In genomic region chr19:11480927-11481776, GRCh38 we compare ENCODE assay signal across 8 cellular contexts. TPM values are rescaled to one million over a fixed set of nuclear protein-coding genes. Genes with fewer than 3 reads are reported as not detected.
A peak's percentile ranks its signal among the peaks of the same experiment; 100 is the strongest.
DNase-seq lines count a peak whose midpoint lies in the region; ATAC-seq and TF ChIP-seq lines count a peak whose summit lies in the region.

Gene ELAVL3, minus strand, starts transcription at chr19:11481046. Its CDS starts 438 bp downstream, at chr19:11480608.

- H3K23ac ChIP-seq in H9 (ENCODE audit: insufficient read length, low read depth, low read length), result no peak within 1 kb of the TSS

- H3K9ac ChIP-seq in BLaER1, result no peak within 1 kb of the TSS
- H3K9ac ChIP-seq in H9 (ENCODE audit: extremely low read depth, insufficient read length, low read length), result no peak within 1 kb of the TSS

- no peak within 1 kb of the TSS for H2BK20ac ChIP-seq in H9 (ENCODE audit: low read depth, low read length, poor library complexity, severe bottlenecking)

- H3K27ac ChIP-seq in BLaER1 (no peak within 1 kb of the TSS), H9 (ENCODE audit: insufficient read length, low read depth, low read length) (no peak within 1 kb of the TSS), tibial nerve (no peak within 1 kb of the TSS), ascending aorta (no peak within 1 kb of the TSS)

- H4K20me1 ChIP-seq in BLaER1 (0 out of 2 replicates have a peak, but pooled peaks cover 12% of the 10 kb centered on the region), H9 (ENCODE audit: control insufficient read depth, insufficient read depth, insufficient read length) (no peaks in the 10 kb centered on the region)

- H3K27ac Mint-ChIP-seq in H9, result no peak within 1 kb of the TSS; a peak in 1 of 7 replicates
- no peak within 1 kb of the TSS for H3K27ac Mint-ChIP-seq in activated B cell treated with CpG ODN at 0.5 μM for 24 hours

- no peak for TF ChIP-seq POLR2A in tibial nerve (IDR thresholded peaks at IDR 0.05)

- H3K79me1 ChIP-seq in H9 (ENCODE audit: insufficient read depth, low read depth, low read length, poor library complexity, severe bottlenecking), result no peaks in the 10 kb centered on the region

- DNase-seq in H9 (peak; percentile 67), activated B cell treated with CpG ODN at 0.5 μM for 24 hours (no peak), medulla oblongata (ENCODE audit: extremely low spot score) (peak; percentile 76), tibial nerve (ENCODE audit: low spot score in 2 of 2) (no peak), ascending aorta (ENCODE audit: low spot score in 2 of 2) (no peak)

- ATAC-seq in activated B cell treated with CpG ODN at 0.5 μM for 24 hours (ENCODE audit: low read depth) (no peak), GM18867 (IDR thresholded peaks at IDR 0.05; ENCODE audit: unreplicated experiment) (no peak), HG03469 (IDR thresholded peaks at IDR 0.05; ENCODE audit: unreplicated experiment) (no peak)

- H3K79me2 ChIP-seq in H9 (ENCODE audit: insufficient read depth, low read length), result no peaks in the 10 kb centered on the region

- no peak within 1 kb of the TSS for H3K18ac ChIP-seq in H9 (ENCODE audit: insufficient read length, low read depth, low read length)

- peaks cover 7% of the 10 kb centered on the region for H3K23me2 ChIP-seq in H9 (ENCODE audit: insufficient read length, low read depth, low read length, poor library complexity, severe bottlenecking)

- intact Hi-C loops in activated B cell treated with CpG ODN at 0.5 μM for 24 hours (cut with micrococcal nuclease), result loop anchor here (5.0 kb wide), 2 partner anchors 344 to 444 kb away; no protein-coding TSS in a partner anchor
- intact Hi-C loops in ascending aorta (cut with DNase I), result no loop called here

- H3K4me1 Mint-ChIP-seq in H9 (peaks cover 4 to 18% of the 10 kb centered on the region in 2 experiments; a peak in 3 of 4 replicates), activated B cell treated with CpG ODN at 0.5 μM for 24 hours (peaks cover 30% of the 10 kb centered on the region)

- POLR2A ChIA-PET in activated B cell treated with CpG ODN at 0.5 μM for 24 hours (lab: Charles Lee), result interaction anchor here (0.9 to 2.8 kb wide), 2 partner anchors 60 to 106 kb away, joined by 3 to 21 read pairs; partner anchors contain the start of gene SWSAP1

- H2BK15ac ChIP-seq in H9 (ENCODE audit: low read depth, low read length), result no peak within 1 kb of the TSS

- H3K9me3 Mint-ChIP-seq in H9 (peaks cover 0 to 4% of the 10 kb centered on the region in 2 experiments; a peak in 3 of 5 replicates), activated B cell treated with CpG ODN at 0.5 μM for 24 hours (no peaks in the 10 kb centered on the region)

- CTCF ChIA-PET in activated B cell treated with CpG ODN at 0.5 μM for 24 hours (lab: Charles Lee), result interaction anchor here (0.8 to 3.1 kb wide), 2 partner anchors 98 to 101 kb away, joined by 3 to 27 read pairs; no protein-coding TSS in a partner anchor

- peaks cover 39% of the 10 kb centered on the region for H3K4me1 ChIP-seq in BLaER1
- H3K4me1 ChIP-seq in H9 (ENCODE audit: insufficient read depth, low read length), result no peaks in the 10 kb centered on the region
- peaks cover 0 to 47% (median 22%) of the 10 kb centered on the region in 4 donors for H3K4me1 ChIP-seq in tibial nerve
- peaks cover 3 to 9% of the 10 kb centered on the region in 2 donors for H3K4me1 ChIP-seq in ascending aorta

- H3K27me3 ChIP-seq in BLaER1 (peaks cover 16% of the 10 kb centered on the region), H9 (ENCODE audit: insufficient read depth, low read length) (peaks cover 12% of the 10 kb centered on the region; the same call in 1 of the 2 replicates), tibial nerve (peaks cover 0 to 65% of the 10 kb centered on the region in 2 donors), ascending aorta (peaks cover 24% of the 10 kb centered on the region)

- H4K5ac ChIP-seq in H9 (ENCODE audit: insufficient read length, low read depth, low read length), result no peak within 1 kb of the TSS

- H3K4me2 ChIP-seq in BLaER1 (peak within 1 kb of the TSS; percentile 92), H9 (ENCODE audit: insufficient read depth, insufficient read length, low read length) (peak within 1 kb of the TSS; percentile 28)

- no peak within 1 kb of the TSS for H2BK120ac ChIP-seq in H9 (ENCODE audit: low read depth, low read length, poor library complexity, severe bottlenecking)

- TF ChIP-seq CTCF in H9 (conservative IDR thresholded peaks at IDR 0.05) (no peak), activated B cell treated with CpG ODN at 0.5 μM for 24 hours (IDR thresholded peaks at IDR 0.05) (no peak), tibial nerve (IDR thresholded peaks at IDR 0.05) (no peak), ascending aorta (IDR thresholded peaks at IDR 0.05) (no peak)

- TF ChIP-seq EP300 in tibial nerve (IDR thresholded peaks at IDR 0.05), result no peak

- H3K4ac ChIP-seq in H9 (ENCODE audit: low read depth, low read length), result no peak within 1 kb of the TSS

- H3K56ac ChIP-seq in H9 (ENCODE audit: insufficient read length, low read depth, low read length), result no peak within 1 kb of the TSS

- no peak within 1 kb of the TSS for H2AFZ ChIP-seq in H9 (ENCODE audit: low read length)

- H3K4me3 Mint-ChIP-seq in H9 (peak within 1 kb of the TSS; percentile 38 to 77; a peak in 4 of 5 replicates), activated B cell treated with CpG ODN at 0.5 μM for 24 hours (peak within 1 kb of the TSS; percentile 74)

- H3K4me3 ChIP-seq in BLaER1 (peak within 1 kb of the TSS; percentile 67), tibial nerve (peak within 1 kb of the TSS in 1 of 4 donors; percentile 46), ascending aorta (peak within 1 kb of the TSS in 1 of 2 donors; percentile 44)

- H2BK5ac ChIP-seq in H9 (ENCODE audit: insufficient read length, low read length), result no peak within 1 kb of the TSS

- H3K36me3 Mint-ChIP-seq in H9 (ENCODE audit: insufficient read depth in 1 of 3, low read depth in 3 of 3) (no peaks in the 10 kb centered on the region; a peak in 1 of 7 replicates), activated B cell treated with CpG ODN at 0.5 μM for 24 hours (ENCODE audit: low read depth) (peaks cover 8% of the 10 kb centered on the region)

- no peak within 1 kb of the TSS for H4K8ac ChIP-seq in H9 (replicated peaks; ENCODE audit: insufficient read length, low read depth, low read length)

- H2AK5ac ChIP-seq in H9 (ENCODE audit: insufficient read length, low read length), result no peak within 1 kb of the TSS

- H3K36me3 ChIP-seq in BLaER1, result peaks cover under 1% of the 10 kb centered on the region; the same call in 1 of the 2 replicates
- peaks cover 0 to 31% (median 6%) of the 10 kb centered on the region in 3 donors for H3K36me3 ChIP-seq in tibial nerve
- H3K36me3 ChIP-seq in ascending aorta, result peaks cover 6 to 16% of the 10 kb centered on the region in 2 donors

- H2BK12ac ChIP-seq in H9 (ENCODE audit: insufficient read length, low read depth, low read length), result no peak within 1 kb of the TSS

- no peak within 1 kb of the TSS for H4K91ac ChIP-seq in H9 (ENCODE audit: insufficient read length, low read depth, low read length)

- H3T11ph ChIP-seq in H9 (ENCODE audit: low read length), result no peak within 1 kb of the TSS

- H3K27me3 Mint-ChIP-seq in H9 (ENCODE audit: low read depth) (peaks cover 42% of the 10 kb centered on the region), activated B cell treated with CpG ODN at 0.5 μM for 24 hours (peaks cover 25% of the 10 kb centered on the region)

- WGBS in H9 (ENCODE audit: extremely low coverage, insufficient read length, low lambda C conversion rate), result no CpG with 5 or more reads among the region's 52 CpGs
- 20 to 23% methylated on average over 20 to 24 of the region's 52 CpGs for WGBS in tibial nerve, 2 donors

- H3K9me3 ChIP-seq in BLaER1 (no peaks in the 10 kb centered on the region), H9 (ENCODE audit: control insufficient read depth, low read depth, low read length) (no peaks in the 10 kb centered on the region), tibial nerve (peaks cover 0 to 5% (median 0%) of the 10 kb centered on the region in 4 donors), ascending aorta (no peaks in the 10 kb centered on the region)

- no peak within 1 kb of the TSS for H3K14ac ChIP-seq in H9 (ENCODE audit: insufficient read depth, low read length)

RNA-seq across cellular contexts. Expression of gene ELAVL3, which starts in this region (rescaled TPM):
- total RNA-seq in H9 (2021) (1.2 and 1.4 TPM in 2 replicates), activated B cell treated with CpG ODN at 0.5 μM for 24 hours (not detected in 2 replicates), tibial nerve (not detected), ascending aorta (not detected)

Comparison
In these comparisons a context has a peak if more than half of its experiments do, and no peak if none do; other contexts are left out.
1. DNase-seq: peak in H9 (single experiment) and medulla oblongata (single experiment); none in activated B cell treated with CpG ODN at 0.5 μM for 24 hours (single experiment), tibial nerve (0 of 2) and ascending aorta (0 of 2).